Comparison of ENCODE assay signal across 21 cellular contexts in the genomic region with DNA sequence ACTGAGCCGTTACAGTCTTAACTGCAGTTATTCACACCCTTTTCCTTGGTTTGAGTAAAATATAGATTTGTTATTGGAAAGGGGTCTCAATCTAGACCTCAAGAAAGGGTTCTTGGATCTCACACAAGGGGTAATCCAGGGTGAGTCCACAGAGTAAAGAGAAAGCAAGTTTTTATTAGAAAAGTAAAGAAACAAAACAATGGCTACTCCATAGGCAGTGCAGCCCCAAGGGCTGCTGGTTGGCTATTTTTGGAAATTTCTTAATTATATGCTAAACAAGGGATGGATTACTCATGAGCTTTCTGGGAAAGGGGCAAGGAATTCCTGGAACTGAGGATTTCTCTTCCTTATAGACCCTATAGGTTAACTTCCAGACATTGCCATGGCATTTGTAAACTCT. TPM values are rescaled to one million over a fixed set of nuclear protein-coding genes. Genes with fewer than 3 reads are reported as not detected.
DNase-seq lines count a peak whose midpoint lies in the region; ATAC-seq and TF ChIP-seq lines count a peak whose summit lies in the region.
"Had no signal": no experiment of that assay in that cellular context is flagged by ENCODE, and none has a peak within 500 bp of the region (broad histone marks: within the 10 kb centered on the region; RNA-seq: fewer than 3 reads in every experiment).

No MANE protein-coding gene starts in this region.

- no peaks in the 10 kb centered on the region for H3K9me2 ChIP-seq in SK-N-SH

- H3K27ac ChIP-seq in SK-N-SH (ENCODE audit: low read depth in 2 of 2, low read length in 1 of 2) (no peak overlapping the region), SJSA1 (peak overlapping the region; percentile 39), mesenchymal stem cell (ENCODE audit: low read length, poor library complexity, severe bottlenecking) (no peak overlapping the region)
- H3K27ac ChIP-seq: BLaER1, Peyer's patch, SK-N-MC had no signal

- no peaks in the 10 kb centered on the region for H3K79me2 ChIP-seq in SK-N-SH (ENCODE audit: insufficient read depth)

- POLR2A ChIA-PET in SK-N-SH (lab: Yijun Ruan, JAX) = no interaction called here

- H3K79me1 ChIP-seq in mesenchymal stem cell (replicated peaks; ENCODE audit: low read length, poor library complexity, severe bottlenecking) = no peaks in the 10 kb centered on the region

- no peak for TF ChIP-seq EP300 in SK-N-SH (IDR thresholded peaks at IDR 0.05; ENCODE audit: borderline replicate concordance in 1 of 2, low read depth in 1 of 2, low read length in 1 of 2)

- no peak overlapping the region for H4K8ac ChIP-seq in mesenchymal stem cell (ENCODE audit: low read length)

- H3K27me3 ChIP-seq in SK-N-SH (ENCODE audit: insufficient read depth) (no peaks in the 10 kb centered on the region), SJSA1 (replicated peaks) (no peaks in the 10 kb centered on the region), mesenchymal stem cell (ENCODE audit: control insufficient read depth in 1 of 2, insufficient read depth in 1 of 2, low read length in 2 of 2) (peaks cover 0 to 9% of the 10 kb centered on the region in 2 experiments)
- H3K27me3 ChIP-seq: BLaER1, Peyer's patch had no signal

- 19% methylated on average over 1 of the region's 1 CpG for WGBS in SK-N-SH (ENCODE audit: low lambda C conversion rate)
- 100% methylated on average over 1 of the region's 1 CpG for WGBS in mesenchymal stem cell

- no peaks in the 10 kb centered on the region for H4K20me1 ChIP-seq in SK-N-SH (ENCODE audit: insufficient read depth)
- H4K20me1 ChIP-seq: BLaER1 had no signal

- H3K9ac ChIP-seq in SK-N-SH (no peak overlapping the region), mesenchymal stem cell (ENCODE audit: low read length) (peak overlapping the region; percentile 2)
- H3K9ac ChIP-seq: BLaER1 had no signal

- ATAC-seq in SK-N-SH treated with all-trans-retinoic acid at 6 μM for 48 hours = no peak
- no peak for ATAC-seq in GM19023 (IDR thresholded peaks at IDR 0.05; ENCODE audit: unreplicated experiment)
- no peak for ATAC-seq in GM19455 (IDR thresholded peaks at IDR 0.05; ENCODE audit: unreplicated experiment)
- ATAC-seq: Right ventricle myocardium inferior had no signal

- H3K14ac ChIP-seq in mesenchymal stem cell (ENCODE audit: low read length in 2 of 2) = no peak overlapping the region

- H3K4me3 ChIP-seq in SK-N-SH (ENCODE audit: low read depth in 2 of 2, low read length in 1 of 2) (no peak overlapping the region), SJSA1 (no peak overlapping the region), mesenchymal stem cell (ENCODE audit: insufficient read depth in 1 of 2, low read depth in 1 of 2, low read length in 2 of 2) (no peak overlapping the region)
- H3K4me3 ChIP-seq: BLaER1, Peyer's patch, SK-N-MC had no signal

- H2AFZ ChIP-seq in SK-N-SH (ENCODE audit: low read depth) (peak overlapping the region; percentile 61), mesenchymal stem cell (ENCODE audit: low read depth, low read length) (no peak overlapping the region)

- H3F3A ChIP-seq in SK-N-SH (replicated peaks; ENCODE audit: insufficient read depth) = no peaks in the 10 kb centered on the region

- no peak overlapping the region for H2BK5ac ChIP-seq in mesenchymal stem cell (ENCODE audit: low read depth, low read length, poor library complexity, severe bottlenecking)

- H2BK120ac ChIP-seq in mesenchymal stem cell (ENCODE audit: low read depth, low read length) = no peak overlapping the region

- H3K23ac ChIP-seq in mesenchymal stem cell (ENCODE audit: low read length in 2 of 2) = no peak overlapping the region

- H2BK12ac ChIP-seq in mesenchymal stem cell (ENCODE audit: low read length in 2 of 2) = no peak overlapping the region

- no peaks in the 10 kb centered on the region for H3K36me3 ChIP-seq in SK-N-SH (replicated peaks in 1 of 2; ENCODE audit: control insufficient read depth in 1 of 2, insufficient read depth in 2 of 2, low read length in 1 of 2)
- H3K36me3 ChIP-seq in SJSA1 = no peaks in the 10 kb centered on the region
- H3K36me3 ChIP-seq in mesenchymal stem cell (ENCODE audit: control insufficient read depth in 1 of 2, insufficient read depth in 2 of 2, low read depth in 1 of 2, low read length in 2 of 2) = peaks cover 0 to 6% of the 10 kb centered on the region in 2 experiments
- H3K36me3 ChIP-seq: BLaER1, Peyer's patch had no signal

- H2BK15ac ChIP-seq in mesenchymal stem cell (ENCODE audit: low read depth, poor library complexity, severe bottlenecking) = no peak overlapping the region

- H4K91ac ChIP-seq in mesenchymal stem cell (ENCODE audit: low read length) = no peak overlapping the region

- no peak overlapping the region for H3K4ac ChIP-seq in mesenchymal stem cell (ENCODE audit: low read depth in 1 of 2, low read length in 2 of 2)

- peaks cover 0 to 8% of the 10 kb centered on the region in 2 experiments; a peak in 1 of 4 replicates for H3K4me1 ChIP-seq in SK-N-SH (ENCODE audit: control insufficient read depth in 1 of 2, insufficient read depth in 2 of 2, low read depth in 1 of 2, low read length in 1 of 2)
- peaks cover 25% of the 10 kb centered on the region for H3K4me1 ChIP-seq in SJSA1 (replicated peaks)
- peaks cover 3% of the 10 kb centered on the region for H3K4me1 ChIP-seq in mesenchymal stem cell (ENCODE audit: control insufficient read depth, insufficient read depth, low read depth, low read length)
- H3K4me1 ChIP-seq: Peyer's patch had no signal

- H3K9me3 ChIP-seq in SK-N-SH = no peaks in the 10 kb centered on the region
- H3K9me3 ChIP-seq in SJSA1 (replicated peaks) = no peaks in the 10 kb centered on the region
- no peaks in the 10 kb centered on the region for H3K9me3 ChIP-seq in mesenchymal stem cell (ENCODE audit: control insufficient read depth, low read length)
- H3K9me3 ChIP-seq: BLaER1, Peyer's patch had no signal

- no peak overlapping the region for H3K18ac ChIP-seq in mesenchymal stem cell (ENCODE audit: low read depth in 1 of 2, low read length in 2 of 2)

- DNase-seq in SK-N-SH (no peak), SJSA1 (ENCODE audit: low read depth in 1 of 2, low spot score in 2 of 2) (peak in 1 of 2 experiments; percentile 54), mesenchymal stem cell (peak; percentile 19), NCI-H2107 treated with DMSO at 0.1 percent for 48 hours (lab: John Stamatoyannopoulos, UW; ENCODE audit: unreplicated experiment) (no peak), AG08396 (ENCODE audit: low spot score) (no peak)
- DNase-seq: 8988T; CD8-positive, alpha-beta memory T cell; DMS79 treated with DMSO at 0.1 percent for 48 hours; H9; NCI-H1436; NCI-H2081; NCI-H510A; NCI-H82; Peyer's patch; T-helper 1 cell had no signal

- no peak for TF ChIP-seq CTCF in SK-N-SH (IDR thresholded peaks at IDR 0.05)

- no peak overlapping the region for H2AK5ac ChIP-seq in mesenchymal stem cell (ENCODE audit: low read length, severe bottlenecking)

- no peak overlapping the region for H3K4me2 ChIP-seq in SK-N-SH
- no peak overlapping the region for H3K4me2 ChIP-seq in mesenchymal stem cell (ENCODE audit: low read length, poor library complexity, severe bottlenecking)
- H3K4me2 ChIP-seq: BLaER1 had no signal

- TF ChIP-seq RAD21 in SK-N-SH (IDR thresholded peaks at IDR 0.05; ENCODE audit: low read length) = no peak

- CTCF ChIA-PET in SK-N-SH (lab: Yijun Ruan, JAX) = interaction anchor here (1.0 to 15.5 kb wide), 5 partner anchors 46 to 158 kb away, joined by 3 to 501 read pairs (median 3); a partner anchor contains a TSS

TF ChIP-seq in SK-N-SH, 30 proteins besides CTCF, POLR2A, EP300 and RAD21 (continues in another document):
- no peak for TF ChIP-seq JUND (IDR thresholded peaks at IDR 0.05)
- TF ChIP-seq GATA2 (CRISPR knock-in tag; IDR thresholded peaks at IDR 0.05) = no peak
- no peak for TF ChIP-seq SMC3 (IDR thresholded peaks at IDR 0.05; ENCODE audit: low read depth, low read length)
- TF ChIP-seq TAF1 (IDR thresholded peaks at IDR 0.05; ENCODE audit: borderline replicate concordance, low read depth, low read length) = no peak
- TF ChIP-seq CHD2 (IDR thresholded peaks at IDR 0.05; ENCODE audit: low read length, partially characterized antibody) = no peak
- TF ChIP-seq FOXJ3 (CRISPR knock-in tag; IDR thresholded peaks at IDR 0.05) = no peak

TF ChIP-seq in SK-N-SH treated with all-trans-retinoic acid at 6 μM for 48 hours, 23 proteins besides CTCF, POLR2A, EP300 and RAD21 (continues in another document):
- TF ChIP-seq, protein P1, sequence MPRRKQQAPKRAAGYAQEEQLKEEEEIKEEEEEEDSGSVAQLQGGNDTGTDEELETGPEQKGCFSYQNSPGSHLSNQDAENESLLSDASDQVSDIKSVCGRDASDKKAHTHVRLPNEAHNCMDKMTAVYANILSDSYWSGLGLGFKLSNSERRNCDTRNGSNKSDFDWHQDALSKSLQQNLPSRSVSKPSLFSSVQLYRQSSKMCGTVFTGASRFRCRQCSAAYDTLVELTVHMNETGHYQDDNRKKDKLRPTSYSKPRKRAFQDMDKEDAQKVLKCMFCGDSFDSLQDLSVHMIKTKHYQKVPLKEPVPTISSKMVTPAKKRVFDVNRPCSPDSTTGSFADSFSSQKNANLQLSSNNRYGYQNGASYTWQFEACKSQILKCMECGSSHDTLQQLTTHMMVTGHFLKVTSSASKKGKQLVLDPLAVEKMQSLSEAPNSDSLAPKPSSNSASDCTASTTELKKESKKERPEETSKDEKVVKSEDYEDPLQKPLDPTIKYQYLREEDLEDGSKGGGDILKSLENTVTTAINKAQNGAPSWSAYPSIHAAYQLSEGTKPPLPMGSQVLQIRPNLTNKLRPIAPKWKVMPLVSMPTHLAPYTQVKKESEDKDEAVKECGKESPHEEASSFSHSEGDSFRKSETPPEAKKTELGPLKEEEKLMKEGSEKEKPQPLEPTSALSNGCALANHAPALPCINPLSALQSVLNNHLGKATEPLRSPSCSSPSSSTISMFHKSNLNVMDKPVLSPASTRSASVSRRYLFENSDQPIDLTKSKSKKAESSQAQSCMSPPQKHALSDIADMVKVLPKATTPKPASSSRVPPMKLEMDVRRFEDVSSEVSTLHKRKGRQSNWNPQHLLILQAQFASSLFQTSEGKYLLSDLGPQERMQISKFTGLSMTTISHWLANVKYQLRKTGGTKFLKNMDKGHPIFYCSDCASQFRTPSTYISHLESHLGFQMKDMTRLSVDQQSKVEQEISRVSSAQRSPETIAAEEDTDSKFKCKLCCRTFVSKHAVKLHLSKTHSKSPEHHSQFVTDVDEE (CRISPR knock-in tag; IDR thresholded peaks at IDR 0.05) = no peak
- TF ChIP-seq ISL1 (CRISPR knock-in tag; IDR thresholded peaks at IDR 0.05) (no peak), TOX (CRISPR knock-in tag; IDR thresholded peaks at IDR 0.05; ENCODE audit: borderline replicate concordance) (no peak), CSDC2 (CRISPR knock-in tag; IDR thresholded peaks at IDR 0.05) (no peak)

RNA-seq across cellular contexts. Expression of a gene that starts 24.6 kb away (rescaled TPM):
- 4.9 and 6.0 TPM in 2 replicates for polyA plus RNA-seq in SK-N-SH (2012; rRNA removed)
- polyA plus RNA-seq in SK-N-SH (2012; cell fraction: cytosol; rRNA removed) = 4.8 and 4.9 TPM in 2 replicates
- 7.0 and 12.2 TPM in 2 replicates for polyA plus RNA-seq in SK-N-SH (2012; cell fraction: nucleus; rRNA removed)
- not detected in 2 replicates for total RNA-seq in SJSA1 (2014; rRNA removed; shearing (Covaris generic))
- polyA plus RNA-seq in mesenchymal stem cell (2013, experiment 1 of 2) = 6.6 TPM
- polyA plus RNA-seq in mesenchymal stem cell (2013, experiment 2 of 2) = 7.6 TPM
- total RNA-seq: H9 had no signal
- polyA plus RNA-seq: CD8-positive, alpha-beta memory T cell had no signal

RNA-seq across cellular contexts. Expression of a gene that starts 33.7 kb away (rescaled TPM):
- polyA plus RNA-seq in SK-N-SH (2012; rRNA removed) = 0.10 TPM in 2 replicates
- 0.17 and 0.18 TPM in 2 replicates for polyA plus RNA-seq in SK-N-SH (2012; cell fraction: cytosol; rRNA removed)
- 0.02 and 0.04 TPM in 2 replicates for polyA plus RNA-seq in SK-N-SH (2012; cell fraction: nucleus; rRNA removed)
- total RNA-seq in SJSA1 (2014; rRNA removed; shearing (Covaris generic)) = not detected in 2 replicates
- polyA plus RNA-seq in mesenchymal stem cell (2013, experiment 1 of 2) = 0.18 TPM
- 0.66 TPM for polyA plus RNA-seq in mesenchymal stem cell (2013, experiment 2 of 2)
